18 cellular contexts compared by ENCODE assay signal in genomic region chr11:38156495-38157146, GRCh38.
"Had no signal": no experiment of that assay in that cellular context is flagged by ENCODE, and none has a peak within 500 bp of the region (broad histone marks: within the 10 kb centered on the region; RNA-seq: fewer than 3 reads in every experiment).

No MANE protein-coding gene starts in this region.

- H3K4me1 ChIP-seq: esophagus squamous epithelium, left ventricle myocardium inferior, transverse colon, vagina had no signal

- H3K27ac ChIP-seq: coronary artery, esophagus squamous epithelium, left ventricle myocardium inferior, neutrophil, transverse colon, vagina had no signal

- H3K36me3 ChIP-seq: esophagus squamous epithelium, left ventricle myocardium inferior, neutrophil, transverse colon, vagina had no signal

- H3K4me3 Mint-ChIP-seq: activated naive CD8-positive, alpha-beta T cell treated with anti-CD3 and anti-CD28 coated beads, Interleukin-2, amount 10 ng/mL, durations not matched to agents 7 days and 5 days; brain; central memory CD8-positive, alpha-beta T cell; memory B cell; naive thymus-derived CD8-positive, alpha-beta T cell; stimulated activated memory B cell treated with anti-CD40 and anti-IgM and Interleukin-4, amounts not matched to agents 10 μg/mL and 1 μg/mL and 100 μg/mL, for 72 hours had no signal

- H3K4me3 ChIP-seq: coronary artery, esophagus squamous epithelium, left ventricle myocardium inferior, mucosa of descending colon, transverse colon, vagina had no signal

- H3K4me1 Mint-ChIP-seq: activated naive CD8-positive, alpha-beta T cell treated with anti-CD3 and anti-CD28 coated beads, Interleukin-2, amount 10 ng/mL, durations not matched to agents 7 days and 5 days; brain; central memory CD8-positive, alpha-beta T cell; memory B cell; stimulated activated memory B cell treated with anti-CD40 and anti-IgM and Interleukin-4, amounts not matched to agents 10 μg/mL and 1 μg/mL and 100 μg/mL, for 72 hours had no signal

- H3K9me3 ChIP-seq: esophagus squamous epithelium, left ventricle myocardium inferior, neutrophil, vagina had no signal

- ATAC-seq: mucosa of descending colon; naive thymus-derived CD8-positive, alpha-beta T cell; stimulated activated memory B cell treated with anti-CD40 and anti-IgM and Interleukin-4, amounts not matched to agents 10 μg/mL and 1 μg/mL and 100 μg/mL, for 72 hours had no signal

- DNase-seq: activated CD4-positive, alpha-beta T cell treated with anti-CD3 and anti-CD28 coated beads, Interleukin-2, amount 50 U/mL, for 1 hour; activated CD4-positive, CD25-positive, alpha-beta regulatory T cell; activated naive CD4-positive, alpha-beta T cell; activated naive CD8-positive, alpha-beta T cell treated with anti-CD3 and anti-CD28 coated beads, Interleukin-2, amount 10 ng/mL, durations not matched to agents 7 days and 5 days; esophagus squamous epithelium; left ventricle myocardium inferior; mucosa of descending colon; naive thymus-derived CD8-positive, alpha-beta T cell; stimulated activated CD4-positive, alpha-beta T cell treated with anti-CD3 and anti-CD28 coated beads, Interleukin-2, amount 100 ng/mL, for 24 hours; substantia nigra; transverse colon had no signal

- H3K27me3 ChIP-seq: esophagus squamous epithelium, neutrophil, transverse colon, vagina had no signal

- H3K27me3 Mint-ChIP-seq: activated naive CD8-positive, alpha-beta T cell treated with anti-CD3 and anti-CD28 coated beads, Interleukin-2, amount 10 ng/mL, durations not matched to agents 7 days and 5 days; brain; central memory CD8-positive, alpha-beta T cell; memory B cell; naive thymus-derived CD8-positive, alpha-beta T cell; stimulated activated memory B cell treated with anti-CD40 and anti-IgM and Interleukin-4, amounts not matched to agents 10 μg/mL and 1 μg/mL and 100 μg/mL, for 72 hours had no signal

- H3K9me3 Mint-ChIP-seq: brain had no signal

- H3K36me3 Mint-ChIP-seq: activated naive CD8-positive, alpha-beta T cell treated with anti-CD3 and anti-CD28 coated beads, Interleukin-2, amount 10 ng/mL, durations not matched to agents 7 days and 5 days; brain; memory B cell; naive thymus-derived CD8-positive, alpha-beta T cell; stimulated activated memory B cell treated with anti-CD40 and anti-IgM and Interleukin-4, amounts not matched to agents 10 μg/mL and 1 μg/mL and 100 μg/mL, for 72 hours had no signal

- H3K27ac Mint-ChIP-seq: activated naive CD8-positive, alpha-beta T cell treated with anti-CD3 and anti-CD28 coated beads, Interleukin-2, amount 10 ng/mL, durations not matched to agents 7 days and 5 days; brain; memory B cell; naive thymus-derived CD8-positive, alpha-beta T cell; stimulated activated memory B cell treated with anti-CD40 and anti-IgM and Interleukin-4, amounts not matched to agents 10 μg/mL and 1 μg/mL and 100 μg/mL, for 72 hours had no signal
